ENCODE assay signal across 12 cellular contexts in genomic region chr6:97524846-97525245, GRCh38.
DNase-seq lines count a peak whose midpoint lies in the region; ATAC-seq lines count a peak whose summit lies in the region.
"Had no signal": no experiment of that assay in that cellular context is flagged by ENCODE, and none has a peak within 500 bp of the region (broad histone marks: within the 10 kb centered on the region; RNA-seq: fewer than 3 reads in every experiment).

No MANE protein-coding gene starts in this region.

- ATAC-seq in activated CD4-positive, CD25-positive, alpha-beta regulatory T cell treated with anti-CD3 and anti-CD28 coated beads, Interleukin-2, amount 50 U/mL, for 24 hours, result no peak
- ATAC-seq in HG03097 (IDR thresholded peaks at IDR 0.05; ENCODE audit: low FRiP score, unreplicated experiment), result no peak

- peak overlapping the region; percentile 58 for H3K27ac ChIP-seq in substantia nigra (ENCODE audit: low read depth, low read length, poor library complexity, severe bottlenecking)
- H3K27ac ChIP-seq: left ventricle myocardium inferior had no signal

- peak; percentile 6 for DNase-seq in NCI-H1092 treated with DMSO at 0.1 percent for 48 hours (lab: John Stamatoyannopoulos, UW)
- DNase-seq in NCI-H1092 (lab: John Stamatoyannopoulos, UW), result no peak
- DNase-seq in NCI-H82 (lab: John Stamatoyannopoulos, UW), result peak; percentile 85
- DNase-seq in globus pallidus (ENCODE audit: low spot score), result peak; percentile 53
- peak in 30 of 49 donors; percentile 2 to 32 (median 8) for DNase-seq in substantia nigra (lab: John Stamatoyannopoulos, UW)
- no peak for DNase-seq in SKM-1 (lab: John Stamatoyannopoulos, UW; ENCODE audit: unreplicated experiment)
- DNase-seq: 8988T, activated B cell treated with CpG ODN at 0.5 μM for 24 hours, left ventricle myocardium inferior, RPMI8226 had no signal

Comparison
In these comparisons a context has a peak if more than half of its experiments do, and no peak if none do; other contexts are left out.
1. DNase-seq: peak in NCI-H1092 treated with DMSO at 0.1 percent for 48 hours (single experiment), NCI-H82 (single experiment), globus pallidus (single experiment) and substantia nigra (30 of 49); none in NCI-H1092 (single experiment) and SKM-1 (single experiment).